ENCODE assay signal across 12 cellular contexts in the genomic region with DNA sequence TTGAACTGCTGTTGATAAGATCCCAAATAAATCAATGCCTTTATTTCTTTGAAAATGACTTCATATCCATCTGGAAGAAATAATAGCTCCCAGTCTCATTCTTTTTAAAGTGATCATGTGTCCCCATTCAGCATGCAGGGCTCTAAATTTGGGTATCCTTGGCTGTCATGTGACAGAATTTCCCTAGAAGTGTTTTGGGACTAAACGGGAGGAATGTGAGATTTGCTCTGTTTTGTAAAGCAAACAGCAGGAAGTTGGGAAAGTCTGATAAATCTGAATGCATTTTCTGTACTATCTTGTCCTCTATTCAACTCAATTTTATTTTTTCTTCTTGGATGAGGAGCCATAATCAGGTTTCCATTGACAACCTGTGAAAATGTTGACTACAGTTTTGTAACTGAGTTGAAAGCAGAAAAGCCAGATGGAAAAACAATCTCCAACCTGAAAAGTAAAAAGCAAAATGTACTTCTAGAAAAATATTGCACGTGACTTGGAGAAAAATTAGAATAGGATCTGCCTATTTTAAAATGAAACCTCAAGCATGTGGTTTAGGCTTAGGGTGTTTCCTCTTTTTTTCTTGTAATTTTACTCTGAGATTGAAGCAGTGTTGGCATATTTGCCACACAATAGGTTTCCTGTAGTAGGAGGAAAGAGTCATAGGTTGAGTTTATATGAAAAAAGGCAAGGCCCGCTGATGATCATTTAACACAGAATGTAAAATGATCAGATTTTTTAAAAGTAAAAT.
DNase-seq lines count a peak whose midpoint lies in the region; ATAC-seq, FAIRE-seq and TF ChIP-seq lines count a peak whose summit lies in the region.
"Had no signal": no experiment of that assay in that cellular context is flagged by ENCODE, and none has a peak within 500 bp of the region (broad histone marks: within the 10 kb centered on the region; RNA-seq: fewer than 3 reads in every experiment).

No MANE protein-coding gene starts in this region.

- CTCF ChIA-PET in CD4-positive, alpha-beta memory T cell (lab: Charles Lee; ENCODE audit: partially characterized antibody): interaction anchor here (0.6 to 1.4 kb wide), 6 partner anchors 12 to 135 kb away, joined by 3 to 7 read pairs (median 4); no protein-coding TSS in a partner anchor

- no peak for TF ChIP-seq POLR2A in NB4 (IDR thresholded peaks at IDR 0.05; ENCODE audit: extremely low read depth, insufficient read length)

- intact Hi-C loops in CD4-positive, alpha-beta memory T cell (cut with micrococcal nuclease): no loop called here

- no peaks in the 10 kb centered on the region for H3K9me3 ChIP-seq in CD4-positive, alpha-beta memory T cell (ENCODE audit: control insufficient read depth in 1 of 2, low read length in 2 of 2)
- no peaks in the 10 kb centered on the region for H3K9me3 ChIP-seq in neuron (ENCODE audit: low read length)
- H3K9me3 ChIP-seq: prostate gland had no signal

- H3K9me3 Mint-ChIP-seq in CD4-positive, alpha-beta memory T cell: no peaks in the 10 kb centered on the region
- H3K9me3 Mint-ChIP-seq in effector memory CD8-positive, alpha-beta T cell: no peaks in the 10 kb centered on the region
- no peaks in the 10 kb centered on the region for H3K9me3 Mint-ChIP-seq in endothelial cell (ENCODE audit: unreplicated experiment)

- H3K36me3 ChIP-seq in CD4-positive, alpha-beta memory T cell (ENCODE audit: insufficient read depth, low read length): no peaks in the 10 kb centered on the region
- no peaks in the 10 kb centered on the region for H3K36me3 ChIP-seq in neuron (ENCODE audit: insufficient read depth, low read length)
- H3K36me3 ChIP-seq: prostate gland had no signal

- no peak overlapping the region for H3K4me3 ChIP-seq in CD4-positive, alpha-beta memory T cell (ENCODE audit: low read length in 2 of 2)
- no peak overlapping the region for H3K4me3 ChIP-seq in NB4 (ENCODE audit: low read depth, low read length)
- H3K4me3 ChIP-seq in neuron (ENCODE audit: low read length): no peak overlapping the region
- H3K4me3 ChIP-seq: prostate gland had no signal

- no peak for TF ChIP-seq CTCF in NB4 (IDR thresholded peaks at IDR 0.05; ENCODE audit: low read depth, low read length)
- no peak for TF ChIP-seq CTCF in endothelial cell (IDR thresholded peaks at IDR 0.05; ENCODE audit: unreplicated experiment)

- peaks cover 59% of the 10 kb centered on the region for H3K4me1 ChIP-seq in CD4-positive, alpha-beta memory T cell (ENCODE audit: insufficient read depth, low read length)
- H3K4me1 ChIP-seq in neuron (ENCODE audit: insufficient read depth, low read length): peaks cover 8% of the 10 kb centered on the region
- H3K4me1 ChIP-seq: prostate gland had no signal

- H3K27ac ChIP-seq in CD4-positive, alpha-beta memory T cell (ENCODE audit: low read depth, low read length): peak overlapping the region; percentile 24
- H3K27ac ChIP-seq: prostate gland had no signal

- peak overlapping the region; percentile 32 for H2AFZ ChIP-seq in neuron (ENCODE audit: low read depth, low read length)

- H3K27me3 ChIP-seq in CD4-positive, alpha-beta memory T cell (ENCODE audit: insufficient read depth, low read length): no peaks in the 10 kb centered on the region
- no peaks in the 10 kb centered on the region for H3K27me3 ChIP-seq in neuron (ENCODE audit: insufficient read depth, low read length)

- peak; percentile 24 for ATAC-seq in effector memory CD8-positive, alpha-beta T cell (replicated peaks)
- ATAC-seq: Panc1 had no signal

- POLR2A ChIA-PET in CD4-positive, alpha-beta memory T cell (lab: Charles Lee; ENCODE audit: partially characterized antibody): interaction anchor here (0.7 to 1.7 kb wide), 11 partner anchors 10 to 77 kb away, joined by 3 to 10 read pairs (median 4); a partner anchor contains a TSS

- peaks cover 44 to 80% (median 57%) of the 10 kb centered on the region in 4 donors for H3K4me1 Mint-ChIP-seq in CD4-positive, alpha-beta memory T cell
- H3K4me1 Mint-ChIP-seq in effector memory CD8-positive, alpha-beta T cell (ENCODE audit: low read depth in 2 of 2): peaks cover 9 to 10% of the 10 kb centered on the region in 2 donors
- H3K4me1 Mint-ChIP-seq in endothelial cell (ENCODE audit: unreplicated experiment): peaks cover 11% of the 10 kb centered on the region

- peak in 4 of 5 donors; percentile 35 to 54 (median 43) for DNase-seq in CD4-positive, alpha-beta memory T cell
- DNase-seq in NB4 (ENCODE audit: low read depth) (peak; percentile 55), urothelium cell line (ENCODE audit: low spot score) (no peak), endothelial cell (ENCODE audit: low spot score) (no peak), NCI-H2196 (lab: John Stamatoyannopoulos, UW; ENCODE audit: unreplicated experiment) (no peak), COR-L47 (lab: John Stamatoyannopoulos, UW) (no peak)
- DNase-seq in effector memory CD8-positive, alpha-beta T cell: no peak
- DNase-seq: activated effector memory CD4-positive, alpha-beta T cell treated with anti-CD3 and anti-CD28 coated beads, Interleukin-2, amount 50 U/mL, for 16 hours had no signal

- peak overlapping the region; percentile 77 to 95 (median 89) for H3K27ac Mint-ChIP-seq in CD4-positive, alpha-beta memory T cell
- H3K27ac Mint-ChIP-seq in effector memory CD8-positive, alpha-beta T cell: no peak overlapping the region
- H3K27ac Mint-ChIP-seq in endothelial cell (ENCODE audit: unreplicated experiment): no peak overlapping the region

- no peak for FAIRE-seq in urothelium cell line (lab: Jason Lieb, UNC)
- FAIRE-seq: G401.6 had no signal

- H3K36me3 Mint-ChIP-seq in CD4-positive, alpha-beta memory T cell: no peaks in the 10 kb centered on the region
- no peaks in the 10 kb centered on the region for H3K36me3 Mint-ChIP-seq in effector memory CD8-positive, alpha-beta T cell (ENCODE audit: insufficient read depth)
- no peaks in the 10 kb centered on the region for H3K36me3 Mint-ChIP-seq in endothelial cell (ENCODE audit: low read depth, unreplicated experiment)

- H3K27me3 Mint-ChIP-seq in CD4-positive, alpha-beta memory T cell: no peaks in the 10 kb centered on the region
- no peaks in the 10 kb centered on the region for H3K27me3 Mint-ChIP-seq in effector memory CD8-positive, alpha-beta T cell
- H3K27me3 Mint-ChIP-seq in endothelial cell (ENCODE audit: unreplicated experiment): peaks cover 2% of the 10 kb centered on the region

- peak overlapping the region; percentile 5 to 84 (median 73) for H3K4me3 Mint-ChIP-seq in CD4-positive, alpha-beta memory T cell
- no peak overlapping the region for H3K4me3 Mint-ChIP-seq in effector memory CD8-positive, alpha-beta T cell
- H3K4me3 Mint-ChIP-seq in endothelial cell (ENCODE audit: unreplicated experiment): no peak overlapping the region

Comparison
In these comparisons a context has a peak if more than half of its experiments do, and no peak if none do; other contexts are left out.
1. DNase-seq: peak in CD4-positive, alpha-beta memory T cell (4 of 5) and NB4 (single experiment); none in effector memory CD8-positive, alpha-beta T cell (0 of 3), urothelium cell line (single experiment), endothelial cell (single experiment), NCI-H2196 (single experiment) and COR-L47 (single experiment).
2. H3K27ac Mint-ChIP-seq: peak in CD4-positive, alpha-beta memory T cell (7 of 7); none in effector memory CD8-positive, alpha-beta T cell (0 of 2) and endothelial cell (single experiment).
3. H3K4me3 Mint-ChIP-seq: peak in CD4-positive, alpha-beta memory T cell (8 of 8); none in effector memory CD8-positive, alpha-beta T cell (0 of 2) and endothelial cell (single experiment).